ENCODE assay signal across 16 cellular contexts in genomic region chr3:140760324-140761075, GRCh38.
DNase-seq lines count a peak whose midpoint lies in the region; TF ChIP-seq lines count a peak whose summit lies in the region.
"Had no signal": no experiment of that assay in that cellular context is flagged by ENCODE, and none has a peak within 500 bp of the region (broad histone marks: within the 10 kb centered on the region; RNA-seq: fewer than 3 reads in every experiment).

No MANE protein-coding gene starts in this region.

- H3K4me3 ChIP-seq in KMS-11 (IDR thresholded peaks at IDR 0.05; ENCODE audit: insufficient read depth, low read depth, low read length) = no peak overlapping the region
- H3K4me3 ChIP-seq in esophagus muscularis mucosa = no peak overlapping the region
- no peak overlapping the region for H3K4me3 ChIP-seq in suprapubic skin
- H3K4me3 ChIP-seq: HAP-1 had no signal

- no peaks in the 10 kb centered on the region for H3K36me3 Mint-ChIP-seq in nephron (ENCODE audit: low read depth)

- H3K36me3 ChIP-seq in KMS-11 (ENCODE audit: insufficient read depth) = no peaks in the 10 kb centered on the region
- no peaks in the 10 kb centered on the region for H3K36me3 ChIP-seq in esophagus muscularis mucosa
- H3K36me3 ChIP-seq in suprapubic skin = no peaks in the 10 kb centered on the region
- H3K36me3 ChIP-seq: HAP-1 had no signal

- H3K27me3 Mint-ChIP-seq in nephron (ENCODE audit: low read depth) = no peaks in the 10 kb centered on the region
- H3K27me3 Mint-ChIP-seq: CD4-positive, alpha-beta T cell had no signal

- H3K27ac ChIP-seq in KMS-11 = peak overlapping the region; percentile 17; the same call in 1 of the 2 replicates
- H3K27ac ChIP-seq in esophagus muscularis mucosa (replicated peaks in 1 of 4) = no peak overlapping the region
- H3K27ac ChIP-seq in suprapubic skin = no peak overlapping the region
- H3K27ac ChIP-seq: HL-60 had no signal

- H3K4me1 ChIP-seq in KMS-11 (ENCODE audit: low read depth, poor library complexity, severe bottlenecking) = peaks cover 97% of the 10 kb centered on the region
- H3K4me1 ChIP-seq in esophagus muscularis mucosa = no peaks in the 10 kb centered on the region
- no peaks in the 10 kb centered on the region for H3K4me1 ChIP-seq in suprapubic skin
- H3K4me1 ChIP-seq: HAP-1 had no signal

- H3K27me3 ChIP-seq in KMS-11 (ENCODE audit: insufficient read depth, low read depth) = no peaks in the 10 kb centered on the region
- no peaks in the 10 kb centered on the region for H3K27me3 ChIP-seq in esophagus muscularis mucosa
- H3K27me3 ChIP-seq in suprapubic skin = no peaks in the 10 kb centered on the region

- WGBS in esophagus muscularis mucosa = 75% methylated on average over 4 of the region's 4 CpGs
- WGBS in suprapubic skin = 74% methylated on average over 4 of the region's 4 CpGs

- H3K4me2 ChIP-seq in KMS-11 = peak overlapping the region; percentile 54

- H3K9me3 ChIP-seq in esophagus muscularis mucosa = no peaks in the 10 kb centered on the region
- H3K9me3 ChIP-seq in suprapubic skin = no peaks in the 10 kb centered on the region
- H3K9me3 ChIP-seq: HAP-1 had no signal

- peaks cover 29% of the 10 kb centered on the region for H3K4me1 Mint-ChIP-seq in nephron

- DNase-seq in esophagus muscularis mucosa (ENCODE audit: extremely low spot score) (peak; percentile 78), hippocampal formation (lab: John Stamatoyannopoulos, UW) (no peak), NOMO-1 (lab: John Stamatoyannopoulos, UW; ENCODE audit: unreplicated experiment in 2 of 2) (no peak), DMS153 (lab: John Stamatoyannopoulos, UW) (no peak), suprapubic skin (ENCODE audit: low spot score in 2 of 2) (no peak)
- DNase-seq: C1 segment of cervical spinal cord; CD4-positive, alpha-beta T cell; DMS79 treated with DMSO at 0.1 percent for 48 hours; EL; GOT3; HFFc6 had no signal

- intact Hi-C loops in esophagus muscularis mucosa (cut with DNase I) = no loop called here

- no peaks in the 10 kb centered on the region for H3K9me3 Mint-ChIP-seq in nephron
- H3K9me3 Mint-ChIP-seq: CD4-positive, alpha-beta T cell had no signal

- no peaks in the 10 kb centered on the region for H4K20me1 ChIP-seq in KMS-11 (ENCODE audit: insufficient read depth)

- H3K9ac ChIP-seq in KMS-11 = no peak overlapping the region

- H3K27ac Mint-ChIP-seq in nephron = peak overlapping the region in 2 of 3 experiments; percentile 10 to 55
- H3K27ac Mint-ChIP-seq: B cell; CD4-positive, alpha-beta T cell; HFFc6 had no signal

- no peak for TF ChIP-seq POLR2A in esophagus muscularis mucosa (IDR thresholded peaks at IDR 0.05; ENCODE audit: low read depth)
- TF ChIP-seq POLR2A in suprapubic skin (IDR thresholded peaks at IDR 0.05) = no peak

- TF ChIP-seq CTCF in KMS-11 (conservative IDR thresholded peaks at IDR 0.05; ENCODE audit: low read depth, low read length) = no peak
- no peak for TF ChIP-seq CTCF in esophagus muscularis mucosa (IDR thresholded peaks at IDR 0.05)
- no peak for TF ChIP-seq CTCF in nephron (IDR thresholded peaks at IDR 0.05; ENCODE audit: unreplicated experiment in 3 of 3)
- no peak for TF ChIP-seq CTCF in suprapubic skin (IDR thresholded peaks at IDR 0.05)

- TF ChIP-seq EP300 in esophagus muscularis mucosa (IDR thresholded peaks at IDR 0.05) = no peak
- TF ChIP-seq EP300 in suprapubic skin (IDR thresholded peaks at IDR 0.05) = no peak

- H2AFZ ChIP-seq in KMS-11 (ENCODE audit: low read depth) = no peak overlapping the region

- H3K4me3 Mint-ChIP-seq in nephron = no peak overlapping the region
- H3K4me3 Mint-ChIP-seq: B cell; CD4-positive, alpha-beta T cell; HFFc6 had no signal

- H3K79me2 ChIP-seq in KMS-11 (ENCODE audit: insufficient read depth, low read depth) = no peaks in the 10 kb centered on the region
